Comparison of ENCODE assay signal across 11 cellular contexts in the genomic region with DNA sequence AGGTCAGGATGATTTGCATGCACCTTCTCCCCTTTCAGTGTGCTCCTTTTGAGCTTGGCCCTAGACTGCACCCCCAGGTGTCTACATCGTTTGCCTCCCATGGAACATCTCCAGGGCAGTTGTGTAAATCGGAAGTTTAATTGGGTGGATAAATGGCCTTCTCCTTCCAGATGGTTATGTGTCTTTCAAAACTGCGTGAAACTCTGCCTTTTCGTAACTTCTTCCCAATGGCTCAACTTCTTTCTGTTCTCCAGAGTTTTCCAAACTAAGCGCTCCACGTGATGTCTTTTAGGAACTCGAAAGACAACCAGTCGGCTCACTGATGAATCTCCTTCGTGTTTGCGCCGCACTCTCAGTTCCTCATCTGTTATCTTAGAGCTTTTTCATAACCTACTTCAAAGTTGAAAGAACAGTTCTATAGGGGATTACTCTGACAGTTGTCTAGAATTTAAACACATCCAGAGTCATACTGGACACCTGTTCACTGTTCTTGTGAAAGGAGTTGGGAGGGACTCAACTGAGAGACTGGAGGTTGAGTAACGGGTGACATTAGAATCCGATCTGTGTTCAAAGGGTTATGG. TPM values are rescaled to one million over a fixed set of nuclear protein-coding genes. Genes with fewer than 3 reads are reported as not detected.
DNase-seq lines count a peak whose midpoint lies in the region; TF ChIP-seq lines count a peak whose summit lies in the region.
"Had no signal": no experiment of that assay in that cellular context is flagged by ENCODE, and none has a peak within 500 bp of the region (broad histone marks: within the 10 kb centered on the region; RNA-seq: fewer than 3 reads in every experiment).

No MANE protein-coding gene starts in this region.

- DNase-seq in SKM-1 treated with dmso at 0.1 percent for 144 hours (lab: John Stamatoyannopoulos, UW; ENCODE audit: unreplicated experiment), result peak; percentile 3
- DNase-seq in SKM-1 (lab: John Stamatoyannopoulos, UW; ENCODE audit: unreplicated experiment), result no peak
- no peak for DNase-seq in NT2/D1 (ENCODE audit: low read depth, low spot score)
- DNase-seq in glutamatergic neuron, result no peak
- no peak for DNase-seq in dermis blood vessel endothelial cell
- DNase-seq in COR-L47 (lab: John Stamatoyannopoulos, UW), result no peak
- DNase-seq in NCI-H1105 treated with DMSO at 0.1 percent for 48 hours (lab: John Stamatoyannopoulos, UW), result no peak
- DNase-seq: NCI-H226, tibial artery had no signal

- H3K9ac ChIP-seq in NT2/D1 (ENCODE audit: insufficient read length, low read depth) (peak overlapping the region; percentile 29), skeletal muscle satellite cell (ENCODE audit: low read depth, low read length) (no peak overlapping the region)

- peaks cover 18% of the 10 kb centered on the region for H3K9me3 Mint-ChIP-seq in glutamatergic neuron (ENCODE audit: unreplicated experiment)

- H3K36me3 ChIP-seq in NT2/D1 (ENCODE audit: insufficient read depth, insufficient read length, low read length) (no peaks in the 10 kb centered on the region), skeletal muscle satellite cell (ENCODE audit: insufficient read depth, low read length) (no peaks in the 10 kb centered on the region)
- H3K36me3 ChIP-seq: tibial artery had no signal

- H3K4me3 Mint-ChIP-seq in glutamatergic neuron (ENCODE audit: unreplicated experiment), result peak overlapping the region; percentile 96

- peaks cover 5% of the 10 kb centered on the region for H3K36me3 Mint-ChIP-seq in glutamatergic neuron (ENCODE audit: unreplicated experiment)

- peak overlapping the region; percentile 91 for H3K27ac Mint-ChIP-seq in glutamatergic neuron (ENCODE audit: unreplicated experiment)

- H3K4me1 ChIP-seq in NT2/D1 (ENCODE audit: insufficient read depth, insufficient read length) (no peaks in the 10 kb centered on the region), skeletal muscle satellite cell (ENCODE audit: control insufficient read depth, insufficient read depth, low read length) (peaks cover 6% of the 10 kb centered on the region)

- H3K27me3 Mint-ChIP-seq in glutamatergic neuron (ENCODE audit: unreplicated experiment), result peaks cover 20% of the 10 kb centered on the region

- peaks cover 37% of the 10 kb centered on the region for H3K4me1 Mint-ChIP-seq in glutamatergic neuron (ENCODE audit: low read depth, unreplicated experiment)

- H3K27me3 ChIP-seq in NT2/D1 (ENCODE audit: insufficient read depth, insufficient read length) (peaks cover 7% of the 10 kb centered on the region), skeletal muscle satellite cell (ENCODE audit: control insufficient read depth, insufficient read depth, low read length) (no peaks in the 10 kb centered on the region)

- no peaks in the 10 kb centered on the region for H3K9me3 ChIP-seq in NT2/D1 (ENCODE audit: insufficient read depth, low read length)
- H3K9me3 ChIP-seq in skeletal muscle satellite cell (replicated peaks; ENCODE audit: low read length), result no peaks in the 10 kb centered on the region
- H3K9me3 ChIP-seq: tibial artery had no signal

- H3K4me3 ChIP-seq in NT2/D1 (ENCODE audit: insufficient read length, low read depth), result peak overlapping the region; percentile 73
- peak overlapping the region; percentile 79 for H3K4me3 ChIP-seq in skeletal muscle satellite cell (ENCODE audit: low read length)

- H3K4me2 ChIP-seq in skeletal muscle satellite cell (ENCODE audit: low read length), result peak overlapping the region; percentile 97

- no peak for TF ChIP-seq CTCF in glutamatergic neuron (IDR thresholded peaks at IDR 0.05; ENCODE audit: partially characterized antibody, unreplicated experiment)

RNA-seq across cellular contexts. Expression of a gene that starts 1.8 kb away (rescaled TPM):
- total RNA-seq in glutamatergic neuron (ENCODE audit: unreplicated experiment), result 22.1 TPM
- total RNA-seq in skeletal muscle satellite cell (2012; rRNA removed), result not detected in 2 replicates
- not detected in 2 replicates for total RNA-seq in dermis blood vessel endothelial cell
- total RNA-seq: A172 had no signal

Comparison
In these comparisons a context has a peak if more than half of its experiments do, and no peak if none do; other contexts are left out.
1. RNA of a gene that starts 1.8 kb away (total RNA-seq): 22.1 TPM in glutamatergic neuron (single experiment); not detected in dermis blood vessel endothelial cell; every median in the first group is over 10 times any median in the second.